1 cellular context compared by ENCODE assay signal in genomic region chr18:3458952-3459853, GRCh38.
A peak's percentile ranks its signal among the peaks of the same experiment; 100 is the strongest.
TF ChIP-seq lines count a peak whose summit lies in the region.

No MANE protein-coding gene starts in this region.

TF ChIP-seq in GM12878, 131 proteins besides CTCF, POLR2A, EP300 and RAD21 (continues in another document):
- TF ChIP-seq YBX1 (IDR thresholded peaks at IDR 0.05) (no peak), IKZF1 (conservative IDR thresholded peaks at IDR 0.05) (0 out of 2 replicates have a peak, but pooled peaks have one; percentile 16), RAD51 (IDR thresholded peaks at IDR 0.05) (peak; percentile 50), ZNF592 (IDR thresholded peaks at IDR 0.05) (no peak), ZZZ3 (IDR thresholded peaks at IDR 0.05; ENCODE audit: control insufficient read depth, insufficient read length, low read depth) (no peak), ATF2 (IDR thresholded peaks at IDR 0.05; ENCODE audit: low read length) (0 out of 2 replicates have a peak, but pooled peaks have one; percentile 9), BHLHE40 (IDR thresholded peaks at IDR 0.05; ENCODE audit: borderline replicate concordance in 1 of 2, low read depth in 2 of 2, low read length in 1 of 2) (peak; percentile 55 to 73; a peak in 3 of 4 replicates), KAT2A (conservative IDR thresholded peaks at IDR 0.05; ENCODE audit: control insufficient read depth, low read depth, low read length) (no peak), ZNF274 (IDR thresholded peaks at IDR 0.05; ENCODE audit: insufficient read depth, insufficient read length) (no peak), SREBF1 (IDR thresholded peaks at IDR 0.05; ENCODE audit: low read length) (no peak), USF2 (IDR thresholded peaks at IDR 0.05; ENCODE audit: borderline replicate concordance, low read depth, low read length) (no peak), ATF7 (IDR thresholded peaks at IDR 0.05; ENCODE audit: low read depth) (no peak), ZSCAN29 (IDR thresholded peaks at IDR 0.05) (no peak), ASH2L (IDR thresholded peaks at IDR 0.05; ENCODE audit: borderline replicate concordance, low read depth) (no peak), SP1 (IDR thresholded peaks at IDR 0.05; ENCODE audit: low read depth, low read length) (no peak), NFXL1 (IDR thresholded peaks at IDR 0.05; ENCODE audit: borderline replicate concordance) (no peak), BCL11A (IDR thresholded peaks at IDR 0.05; ENCODE audit: low read depth, low read length) (no peak), ETV6 (conservative IDR thresholded peaks at IDR 0.05 in 1 of 2, IDR thresholded peaks at IDR 0.05 in 1 of 2; ENCODE audit: borderline replicate concordance in 1 of 2, low read depth in 1 of 2) (no peak), SREBF2 (IDR thresholded peaks at IDR 0.05; ENCODE audit: low read length) (no peak), E2F8 (IDR thresholded peaks at IDR 0.05; ENCODE audit: low read depth, partially characterized antibody) (no peak), FOXK2 (IDR thresholded peaks at IDR 0.05) (no peak), CREB1 (IDR thresholded peaks at IDR 0.05; ENCODE audit: low read depth) (no peak), STAT1 (conservative IDR thresholded peaks at IDR 0.05) (no peak), SIN3A (IDR thresholded peaks at IDR 0.05; ENCODE audit: low read depth, low read length) (no peak), ZBTB40 (IDR thresholded peaks at IDR 0.05; ENCODE audit: borderline replicate concordance) (no peak), HDAC2 (IDR thresholded peaks at IDR 0.05) (no peak), MTA3 (IDR thresholded peaks at IDR 0.05; ENCODE audit: borderline replicate concordance, low read length) (no peak), BCL3 (IDR thresholded peaks at IDR 0.05; ENCODE audit: borderline replicate concordance, insufficient read depth, low read depth, low read length, poor library complexity, severe bottlenecking) (no peak), ZBED1 (IDR thresholded peaks at IDR 0.05; ENCODE audit: borderline replicate concordance) (no peak), SKIL (IDR thresholded peaks at IDR 0.05; ENCODE audit: low read depth, poor library complexity, severe bottlenecking) (no peak), EED (IDR thresholded peaks at IDR 0.05; ENCODE audit: low read depth) (no peak), NR2F1 (conservative IDR thresholded peaks at IDR 0.05) (no peak), SMAD5 (IDR thresholded peaks at IDR 0.05; ENCODE audit: low read depth) (no peak), MYB (IDR thresholded peaks at IDR 0.05; ENCODE audit: borderline replicate concordance, low read depth, low read length) (no peak), REST (IDR thresholded peaks at IDR 0.05; ENCODE audit: low read depth, low read length) (no peak), CHD1 (IDR thresholded peaks at IDR 0.05; ENCODE audit: low read depth, low read length) (no peak), ZNF24 (IDR thresholded peaks at IDR 0.05) (no peak), HCFC1 (IDR thresholded peaks at IDR 0.05; ENCODE audit: low read length) (no peak), EZH2 (IDR thresholded peaks at IDR 0.05; ENCODE audit: borderline replicate concordance, control insufficient read depth, low read depth, low read length) (no peak), USF1 (IDR thresholded peaks at IDR 0.05; ENCODE audit: borderline replicate concordance, extremely low read length, insufficient read depth, low read depth, low read length) (no peak), STAT3 (IDR thresholded peaks at IDR 0.05; ENCODE audit: low read depth, low read length) (no peak)
